In the genomic region with DNA sequence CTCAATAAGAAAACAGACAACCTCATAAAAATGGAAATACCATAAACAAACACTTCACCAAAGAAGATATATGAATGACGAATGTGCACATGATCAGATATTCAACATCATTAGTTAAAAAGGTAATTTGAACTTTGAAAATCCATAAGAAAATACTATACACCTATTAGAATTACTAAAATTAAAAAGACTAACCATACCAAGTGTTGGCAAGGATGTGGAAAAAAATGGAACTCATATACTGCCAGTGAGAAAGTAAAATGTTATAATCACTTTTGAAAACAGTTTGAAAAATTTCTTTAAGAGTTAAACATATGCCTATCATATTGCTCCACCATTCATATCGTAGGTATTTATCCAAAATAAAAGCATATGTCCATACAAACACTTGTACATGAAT, we compare ENCODE assay signal across 38 cellular contexts. TPM values are rescaled to one million over a fixed set of nuclear protein-coding genes. Genes with fewer than 3 reads are reported as not detected.
"Had no signal": no experiment of that assay in that cellular context is flagged by ENCODE, and none has a peak within 500 bp of the region (broad histone marks: within the 10 kb centered on the region; RNA-seq: fewer than 3 reads in every experiment).

No MANE protein-coding gene starts in this region.

- H3K4me3 ChIP-seq: adrenal gland, ascending aorta, body of pancreas, breast epithelium, cardiac muscle cell had no signal

- FAIRE-seq: astrocyte, bronchial epithelial cell had no signal

- DNase-seq: activated effector memory CD4-positive, alpha-beta T cell treated with Interleukin-2 at 50 U/mL for 16 hours; activated gamma-delta T cell; activated gamma-delta T cell treated with Interleukin-2 at 50 U/mL for 16 hours; activated naive CD4-positive, alpha-beta T cell; activated naive CD4-positive, alpha-beta T cell treated with anti-CD3 and anti-CD28 coated beads for 36 hours; activated naive CD4-positive, alpha-beta T cell treated with anti-CD3 and anti-CD28 coated beads, Interleukin-2, amount 10 ng/mL, durations not matched to agents 7 days and 5 days; activated naive CD4-positive, alpha-beta T cell treated with anti-CD3 and anti-CD28 coated beads, Interleukin-2, amount 50 U/mL, for 16 hours; activated naive CD4-positive, alpha-beta T cell treated with Interleukin-2 at 50 U/mL for 16 hours; activated naive CD8-positive, alpha-beta T cell treated with anti-CD3 and anti-CD28 coated beads for 36 hours; activated naive CD8-positive, alpha-beta T cell treated with anti-CD3 and anti-CD28 coated beads, Interleukin-2, amount 10 ng/mL, durations not matched to agents 7 days and 5 days; activated naive CD8-positive, alpha-beta T cell treated with anti-CD3 and anti-CD28 coated beads, Interleukin-2, amount 50 U/mL, for 24 hours; activated T-cell treated with anti-CD3 and anti-CD28 coated beads, Interleukin-2, amount 50 U/mL, for 24 hours; activated T-cell treated with anti-CD3 and anti-CD28 coated beads, Interleukin-2, amount 50 U/mL, for 4 hours; activated T-cell treated with anti-CD3 and anti-CD28 coated beads, Interleukin-2, amount 50 U/mL, for 48 hours; activated T-cell treated with anti-CD3 and anti-CD28 coated beads, Interleukin-2, amount 50 U/mL, for 72 hours; adrenal gland; amniotic stem cell; amygdala; anterior cingulate cortex; aorta; body of pancreas; brain microvascular endothelial cell; caudate nucleus; central memory CD4-positive, alpha-beta T cell; cerebellar nuclear complex had no signal

- H3K27ac ChIP-seq: adrenal gland, ascending aorta, body of pancreas, brain microvascular endothelial cell, breast epithelium, cardiac muscle cell had no signal

- H3K27me3 ChIP-seq: ascending aorta, body of pancreas, brain microvascular endothelial cell, breast epithelium, cardiac muscle cell had no signal

- H3K4me1 ChIP-seq: adrenal gland, ascending aorta, body of pancreas, breast epithelium had no signal

- H3K36me3 ChIP-seq: adrenal gland, ascending aorta, brain microvascular endothelial cell, breast epithelium, cardiac muscle cell had no signal

- ATAC-seq: activated naive CD4-positive, alpha-beta T cell treated with anti-CD3 and anti-CD28 coated beads, Interleukin-2, amount 50 U/mL, for 72 hours; activated naive CD8-positive, alpha-beta T cell treated with anti-CD3 and anti-CD28 coated beads, Interleukin-2, amount 50 U/mL, for 24 hours; activated T-cell treated with anti-CD3 and anti-CD28 coated beads, Interleukin-2, amount 50 U/mL, for 4 hours; activated T-cell treated with anti-CD3 and anti-CD28 coated beads, Interleukin-2, amount 50 U/mL, for 72 hours; activated T-helper 17 cell treated with anti-CD3 and anti-CD28 coated beads, Interleukin-2, amount 50 U/mL, for 72 hours; body of pancreas had no signal

- H3K9me3 ChIP-seq: adrenal gland, body of pancreas had no signal

RNA-seq across cellular contexts. Expression of gene EBLN1, which starts 37.1 kb away (rescaled TPM):
- total RNA-seq: activated naive CD4-positive, alpha-beta T cell treated with anti-CD3 and anti-CD28 coated beads for 36 hours; activated naive CD4-positive, alpha-beta T cell treated with anti-CD3 and anti-CD28 coated beads, Interleukin-2, amount 50 U/mL, for 72 hours; activated naive CD8-positive, alpha-beta T cell treated with anti-CD3 and anti-CD28 coated beads for 36 hours; activated naive CD8-positive, alpha-beta T cell treated with anti-CD3 and anti-CD28 coated beads, Interleukin-2, amount 10 ng/mL, durations not matched to agents 7 days and 5 days; activated T-cell treated with anti-CD3 and anti-CD28 coated beads, Interleukin-2, amount 50 U/mL, for 4 hours; activated T-cell treated with anti-CD3 and anti-CD28 coated beads, Interleukin-2, amount 50 U/mL, for 72 hours; activated T-helper 1 cell treated with anti-CD3 and anti-CD28 coated beads, Interleukin-12 subunit alpha, Interleukin-12 subunit beta, Interleukin-2, Interleukin-4 antibody, amounts not matched to agents 30 ng/mL and 10 ng/mL and 1 ng/mL, durations not matched to agents 14 hours and 24 hours and 36 hours; activated T-helper 17 cell treated with anti-CD3 and anti-CD28 coated beads, Interleukin-2, amount 50 U/mL, for 72 hours; activated T-helper 2 cell treated with anti-CD3 and anti-CD28 coated beads, Interferon-gamma antibody, Interleukin-2, Interleukin-4, amounts not matched to agents 10 μg/mL and 5 μg/mL and 100 μg/mL, durations not matched to agents 14 hours and 24 hours and 36 hours; adrenal gland; aorta; ascending aorta; astrocyte; body of pancreas; breast epithelium; bronchial epithelial cell; cardiac muscle cell; cardiac septum; cerebellum; chondrocyte had no signal
- polyA plus RNA-seq: adipose tissue, adrenal gland, aorta, cardiac muscle cell had no signal
